28 cellular contexts compared by ENCODE assay signal in the genomic region with DNA sequence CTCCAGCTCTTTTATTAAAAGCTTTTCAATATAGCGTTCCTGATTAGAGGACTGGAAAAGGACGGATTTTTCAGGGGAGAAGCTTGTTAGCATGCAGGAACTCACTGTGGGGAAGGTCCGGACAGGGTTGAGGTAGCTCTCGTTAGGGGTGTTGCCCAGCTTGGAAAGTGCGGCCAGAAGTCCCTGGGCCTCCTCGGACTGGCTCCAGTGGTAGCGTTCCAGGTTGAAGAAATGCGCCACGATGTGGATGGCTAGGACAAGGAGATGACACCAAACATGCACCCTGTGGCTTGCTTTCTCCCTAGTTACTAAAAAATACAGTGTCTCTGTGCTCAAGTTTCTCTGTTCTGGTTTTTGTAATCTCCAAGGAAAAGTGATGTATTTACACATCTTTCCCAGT. TPM values are rescaled to one million over a fixed set of nuclear protein-coding genes. Genes with fewer than 3 reads are reported as not detected.
"Had no signal": no experiment of that assay in that cellular context is flagged by ENCODE, and none has a peak within 500 bp of the region (broad histone marks: within the 10 kb centered on the region; RNA-seq: fewer than 3 reads in every experiment).

No MANE protein-coding gene starts in this region.

- H3K4me1 Mint-ChIP-seq: activated naive CD4-positive, alpha-beta T cell treated with anti-CD3 and anti-CD28 coated beads, Interleukin-2, amount 50 U/mL, for 24 hours; WTC11 had no signal

- H3K4me3 Mint-ChIP-seq: activated CD8-positive, alpha-beta memory T cell treated with anti-CD3 and anti-CD28 coated beads, Interleukin-2, amount 10 ng/mL, durations not matched to agents 7 days and 5 days; activated naive CD4-positive, alpha-beta T cell treated with anti-CD3 and anti-CD28 coated beads, Interleukin-2, amount 50 U/mL, for 24 hours; activated T-cell treated with anti-CD3 and anti-CD28 coated beads, Interleukin-2, amount 50 U/mL, for 24 hours; activated T-helper 1 cell treated with anti-CD3 and anti-CD28 coated beads, Interleukin-12 subunit alpha, Interleukin-12 subunit beta, Interleukin-2, Interleukin-4 antibody, amounts not matched to agents 30 ng/mL and 10 ng/mL and 1 ng/mL, durations not matched to agents 14 hours and 24 hours and 36 hours; T-helper 1 cell treated with Interleukin-12 subunit alpha and Interleukin-12 subunit beta and Interleukin-4 antibody, amounts not matched to agents 30 μg/mL and 1 μg/mL, for 36 hours; WTC11 had no signal

- H3K9me3 ChIP-seq: ascending aorta had no signal

- H3K36me3 ChIP-seq: ascending aorta, cardiac muscle cell had no signal

- H3K27me3 ChIP-seq: ascending aorta, cardiac muscle cell had no signal

- H3K4me1 ChIP-seq: ascending aorta had no signal

- DNase-seq: activated CD4-positive, alpha-beta T cell treated with anti-CD3 and anti-CD28 coated beads for 48 hours; activated CD4-positive, alpha-beta T cell treated with anti-CD3 and anti-CD28 coated beads, Interleukin-2, amount 50 U/mL, for 4 hours; activated CD4-positive, CD25-positive, alpha-beta regulatory T cell treated with anti-CD3 and anti-CD28 coated beads, Interleukin-2, amount 50 U/mL, for 72 hours; activated CD8-positive, alpha-beta memory T cell treated with anti-CD3 and anti-CD28 coated beads, Interleukin-2, amount 10 ng/mL, durations not matched to agents 7 days and 5 days; activated effector memory CD4-positive, alpha-beta T cell treated with Interleukin-2 at 50 U/mL for 16 hours; activated naive CD4-positive, alpha-beta T cell; activated T-cell treated with anti-CD3 and anti-CD28 coated beads, Interleukin-2, amount 50 U/mL, for 24 hours; KG1; MV-4-11; NCI-H1092 treated with DMSO at 0.1 percent for 48 hours; NCI-H1417 treated with DMSO at 0.1 percent for 48 hours; NCI-H2029 treated with DMSO at 0.1 percent for 48 hours; NCI-H345; NCI-H510A; NCI-H526 treated with DMSO at 0.1 percent for 48 hours; RPMI8226; SW 1271 had no signal

- H3K4me3 ChIP-seq: ascending aorta, cardiac muscle cell, SK-N-MC had no signal

- H3K27ac ChIP-seq: ascending aorta, cardiac muscle cell, SK-N-MC had no signal

- H3K27me3 Mint-ChIP-seq: activated naive CD4-positive, alpha-beta T cell treated with anti-CD3 and anti-CD28 coated beads, Interleukin-2, amount 50 U/mL, for 24 hours; brain had no signal

- H3K36me3 Mint-ChIP-seq: activated CD8-positive, alpha-beta memory T cell treated with anti-CD3 and anti-CD28 coated beads, Interleukin-2, amount 10 ng/mL, durations not matched to agents 7 days and 5 days; activated naive CD4-positive, alpha-beta T cell treated with anti-CD3 and anti-CD28 coated beads, Interleukin-2, amount 50 U/mL, for 24 hours; brain; WTC11 had no signal

- H3K27ac Mint-ChIP-seq: activated CD8-positive, alpha-beta memory T cell treated with anti-CD3 and anti-CD28 coated beads, Interleukin-2, amount 10 ng/mL, durations not matched to agents 7 days and 5 days; activated naive CD4-positive, alpha-beta T cell treated with anti-CD3 and anti-CD28 coated beads, Interleukin-2, amount 50 U/mL, for 24 hours; activated T-cell treated with anti-CD3 and anti-CD28 coated beads, Interleukin-2, amount 50 U/mL, for 24 hours; activated T-helper 1 cell treated with anti-CD3 and anti-CD28 coated beads, Interleukin-12 subunit alpha, Interleukin-12 subunit beta, Interleukin-2, Interleukin-4 antibody, amounts not matched to agents 30 ng/mL and 10 ng/mL and 1 ng/mL, durations not matched to agents 14 hours and 24 hours and 36 hours; T-helper 1 cell treated with Interleukin-12 subunit alpha and Interleukin-12 subunit beta and Interleukin-4 antibody, amounts not matched to agents 30 μg/mL and 1 μg/mL, for 36 hours; WTC11 had no signal

- H3K9me3 Mint-ChIP-seq: activated naive CD4-positive, alpha-beta T cell treated with anti-CD3 and anti-CD28 coated beads, Interleukin-2, amount 50 U/mL, for 24 hours; activated T-cell treated with anti-CD3 and anti-CD28 coated beads, Interleukin-2, amount 50 U/mL, for 24 hours; activated T-helper 1 cell treated with anti-CD3 and anti-CD28 coated beads, Interleukin-12 subunit alpha, Interleukin-12 subunit beta, Interleukin-2, Interleukin-4 antibody, amounts not matched to agents 30 ng/mL and 10 ng/mL and 1 ng/mL, durations not matched to agents 14 hours and 24 hours and 36 hours; brain; T-helper 1 cell treated with Interleukin-12 subunit alpha and Interleukin-12 subunit beta and Interleukin-4 antibody, amounts not matched to agents 30 μg/mL and 1 μg/mL, for 36 hours; WTC11 had no signal

- ATAC-seq: activated CD8-positive, alpha-beta memory T cell treated with anti-CD3 and anti-CD28 coated beads, Interleukin-2, amount 10 ng/mL, durations not matched to agents 7 days and 5 days; Right ventricle myocardium inferior; WTC11 had no signal

RNA-seq across cellular contexts. Expression of a gene that starts 12.5 kb away (rescaled TPM):
- total RNA-seq: activated CD8-positive, alpha-beta memory T cell treated with anti-CD3 and anti-CD28 coated beads, Interleukin-2, amount 10 ng/mL, durations not matched to agents 7 days and 5 days; activated T-helper 1 cell treated with anti-CD3 and anti-CD28 coated beads, Interleukin-12 subunit alpha, Interleukin-12 subunit beta, Interleukin-2, Interleukin-4 antibody, amounts not matched to agents 30 ng/mL and 10 ng/mL and 1 ng/mL, durations not matched to agents 14 hours and 24 hours and 36 hours; ascending aorta; cardiac muscle cell; LHCN-M2; MCF 10A; Right ventricle myocardium inferior; WTC11 had no signal
- polyA plus RNA-seq: cardiac muscle cell had no signal
